In genomic region chr9:5510360-5510931, GRCh38 we compare ENCODE assay signal across 9 cellular contexts. TPM values are rescaled to one million over a fixed set of nuclear protein-coding genes. Genes with fewer than 3 reads are reported as not detected.
DNase-seq lines count a peak whose midpoint lies in the region; ATAC-seq and TF ChIP-seq lines count a peak whose summit lies in the region.
"Had no signal": no experiment of that assay in that cellular context is flagged by ENCODE, and none has a peak within 500 bp of the region (broad histone marks: within the 10 kb centered on the region; RNA-seq: fewer than 3 reads in every experiment).

Gene PDCD1LG2 (plus strand): TSS chr9:5510531. CDS start chr9:5522547, 12,016 bp downstream.

- H3K27me3 Mint-ChIP-seq in endothelial cell (ENCODE audit: unreplicated experiment): peaks cover 2% of the 10 kb centered on the region
- H3K27me3 Mint-ChIP-seq: brain had no signal

- no peak within 1 kb of the TSS for H3K4me3 Mint-ChIP-seq in endothelial cell (ENCODE audit: unreplicated experiment)

- no peak for TF ChIP-seq CTCF in endothelial cell (IDR thresholded peaks at IDR 0.05; ENCODE audit: unreplicated experiment)

- no peaks in the 10 kb centered on the region for H3K36me3 Mint-ChIP-seq in endothelial cell (ENCODE audit: low read depth, unreplicated experiment)
- H3K36me3 Mint-ChIP-seq: brain had no signal

- DNase-seq in NCI-H1105 (lab: John Stamatoyannopoulos, UW) (peak; percentile 1), NCI-H1105 treated with DMSO at 0.1 percent for 48 hours (lab: John Stamatoyannopoulos, UW) (no peak), endothelial cell (ENCODE audit: low spot score) (no peak), pons (ENCODE audit: low spot score) (peak; percentile 62), NCI-H774 (lab: John Stamatoyannopoulos, UW) (no peak), HT-29 (ENCODE audit: low spot score) (no peak)

- ATAC-seq in HG02840 (IDR thresholded peaks at IDR 0.05; ENCODE audit: low FRiP score, unreplicated experiment) (peak; percentile 62), SK-N-SH treated with all-trans-retinoic acid at 6 μM for 48 hours (peak; percentile 68)

- H3K9me3 Mint-ChIP-seq in endothelial cell (ENCODE audit: unreplicated experiment): no peaks in the 10 kb centered on the region

- peaks cover 45% of the 10 kb centered on the region for H3K4me1 Mint-ChIP-seq in endothelial cell (ENCODE audit: unreplicated experiment)
- H3K4me1 Mint-ChIP-seq: brain had no signal

- H3K27ac Mint-ChIP-seq in endothelial cell (ENCODE audit: unreplicated experiment): peak within 1 kb of the TSS; percentile 76

TF ChIP-seq in SK-N-SH treated with all-trans-retinoic acid at 6 μM for 48 hours, 23 proteins besides CTCF, POLR2A, EP300 and RAD21:
- TF ChIP-seq ZFP3 (CRISPR knock-in tag; IDR thresholded peaks at IDR 0.05) (no peak), ZC3H10 (CRISPR knock-in tag; IDR thresholded peaks at IDR 0.05) (no peak), TOX (CRISPR knock-in tag; IDR thresholded peaks at IDR 0.05; ENCODE audit: borderline replicate concordance) (no peak), TSHZ2 (CRISPR knock-in tag; IDR thresholded peaks at IDR 0.05) (no peak), POU6F1 (CRISPR knock-in tag; IDR thresholded peaks at IDR 0.05; ENCODE audit: borderline replicate concordance, low read depth) (no peak), RARB (CRISPR knock-in tag; IDR thresholded peaks at IDR 0.05) (no peak), SNAI2 (CRISPR knock-in tag; IDR thresholded peaks at IDR 0.05) (0 out of 2 replicates have a peak, but pooled peaks have one; percentile 19), ISL1 (CRISPR knock-in tag; IDR thresholded peaks at IDR 0.05) (no peak), PATZ1 (CRISPR knock-in tag; IDR thresholded peaks at IDR 0.05; ENCODE audit: borderline replicate concordance) (no peak)

RNA-seq across cellular contexts. Expression of gene PDCD1LG2, which starts in this region (rescaled TPM):
- total RNA-seq in endothelial cell (ENCODE audit: unreplicated experiment): not detected
- not detected in 2 replicates for total RNA-seq in HT-29 (2014; rRNA removed; shearing (Covaris generic))

Comparison
In these comparisons a context has a peak if more than half of its experiments do, and no peak if none do; other contexts are left out.
1. DNase-seq: peak in NCI-H1105 (single experiment) and pons (single experiment); none in NCI-H1105 treated with DMSO at 0.1 percent for 48 hours (single experiment), endothelial cell (single experiment), NCI-H774 (single experiment) and HT-29 (single experiment).